Comparison of ENCODE assay signal across 9 cellular contexts in genomic region chr14:54669759-54670630, GRCh38.
DNase-seq lines count a peak whose midpoint lies in the region; ATAC-seq, FAIRE-seq and TF ChIP-seq lines count a peak whose summit lies in the region.
"Had no signal": no experiment of that assay in that cellular context is flagged by ENCODE, and none has a peak within 500 bp of the region (broad histone marks: within the 10 kb centered on the region; RNA-seq: fewer than 3 reads in every experiment).

No MANE protein-coding gene starts in this region.

- TF ChIP-seq CTCF in Panc1 (IDR thresholded peaks at IDR 0.05) (no peak), chondrocyte (IDR thresholded peaks at IDR 0.05) (no peak), HepG2 (CRISPR knock-in tag; IDR thresholded peaks at IDR 0.05) (no peak)

- H3K4me3 ChIP-seq in CD4-positive, CD25-positive, alpha-beta regulatory T cell (ENCODE audit: low read depth, low read length): no peak overlapping the region
- H3K4me3 ChIP-seq in Panc1 (ENCODE audit: low read depth in 2 of 2, low read length in 2 of 2): no peak overlapping the region
- no peak overlapping the region for H3K4me3 ChIP-seq in trophoblast cell (ENCODE audit: low read depth, low read length)
- H3K4me3 ChIP-seq in HepG2 (replicated peaks in 1 of 3; ENCODE audit: insufficient read depth in 1 of 3, low read depth in 2 of 3, low read length in 3 of 3): no peak overlapping the region

- H2BK5ac ChIP-seq in trophoblast cell (ENCODE audit: low read depth, low read length, poor library complexity): no peak overlapping the region

- H2BK120ac ChIP-seq in trophoblast cell (ENCODE audit: insufficient read depth, low read length, poor library complexity): no peak overlapping the region

- no peaks in the 10 kb centered on the region for H3K36me3 Mint-ChIP-seq in CD4-positive, CD25-positive, alpha-beta regulatory T cell
- peaks cover 4% of the 10 kb centered on the region for H3K36me3 Mint-ChIP-seq in chondrocyte (ENCODE audit: low read depth)

- CTCF ChIA-PET in Panc1 (lab: Charles Lee): no interaction called here
- CTCF ChIA-PET in HepG2 (lab: Yijun Ruan, JAX; ENCODE audit: low intra/inter-chr PET ratio, low total read pairs): no interaction called here

- BruUV-seq in Panc1 (replicated peaks; lab: Mats Ljungman, UMichigan) (no TSS peak), HepG2 (replicated peaks; lab: Mats Ljungman, UMichigan) (no TSS peak)

- H3K4me1 Mint-ChIP-seq in CD4-positive, CD25-positive, alpha-beta regulatory T cell: peaks cover 7 to 10% (median 7%) of the 10 kb centered on the region in 4 donors
- peaks cover 81% of the 10 kb centered on the region for H3K4me1 Mint-ChIP-seq in chondrocyte (ENCODE audit: low read depth)

- H3K79me2 ChIP-seq in trophoblast cell (ENCODE audit: control insufficient read depth, insufficient read depth, low read length, poor library complexity) (peaks cover 2% of the 10 kb centered on the region), HepG2 (ENCODE audit: insufficient read depth, low read length) (peaks cover 14% of the 10 kb centered on the region)

- H3K4me3 Mint-ChIP-seq in CD4-positive, CD25-positive, alpha-beta regulatory T cell: no peak overlapping the region
- peak overlapping the region; percentile 31 for H3K4me3 Mint-ChIP-seq in chondrocyte (ENCODE audit: unreplicated experiment)

- H3K9ac ChIP-seq in trophoblast cell (ENCODE audit: low read length) (no peak overlapping the region), HepG2 (ENCODE audit: insufficient read depth, low read depth, low read length) (no peak overlapping the region)

- no peak overlapping the region for H3K14ac ChIP-seq in trophoblast cell (ENCODE audit: low read length)

- H3K9me3 ChIP-seq in CD4-positive, CD25-positive, alpha-beta regulatory T cell (ENCODE audit: control insufficient read depth in 2 of 2, low read length in 2 of 2): no peaks in the 10 kb centered on the region
- H3K9me3 ChIP-seq in Panc1 (ENCODE audit: control insufficient read depth, insufficient read depth, low read depth, low read length) (no peaks in the 10 kb centered on the region), trophoblast cell (ENCODE audit: insufficient read depth, low read depth, low read length) (no peaks in the 10 kb centered on the region), HepG2 (ENCODE audit: low read length) (no peaks in the 10 kb centered on the region)

- H3K36me3 ChIP-seq in CD4-positive, CD25-positive, alpha-beta regulatory T cell (ENCODE audit: control insufficient read depth, insufficient read depth, low read length): no peaks in the 10 kb centered on the region
- no peaks in the 10 kb centered on the region for H3K36me3 ChIP-seq in Panc1 (ENCODE audit: control insufficient read depth, insufficient read depth, low read length)
- peaks cover 0 to 2% of the 10 kb centered on the region in 2 experiments for H3K36me3 ChIP-seq in trophoblast cell (ENCODE audit: control insufficient read depth in 1 of 2, insufficient read depth in 2 of 2, low read length in 2 of 2)
- H3K36me3 ChIP-seq in HepG2 (replicated peaks in 1 of 2; ENCODE audit: control insufficient read depth in 1 of 2, insufficient read depth in 2 of 2, low read length in 2 of 2): peaks cover 0 to 9% of the 10 kb centered on the region in 2 experiments; a peak in 2 of 5 replicates

- no peak overlapping the region for H3K27ac ChIP-seq in CD4-positive, CD25-positive, alpha-beta regulatory T cell (ENCODE audit: insufficient read depth, low read length, poor library complexity, severe bottlenecking)
- 0 out of 2 replicates have a peak overlapping the region, but pooled peaks have one; percentile 39 for H3K27ac ChIP-seq in Panc1 (ENCODE audit: low read length)
- peak overlapping the region; percentile 9 for H3K27ac ChIP-seq in trophoblast cell (ENCODE audit: low read depth, low read length)
- H3K27ac ChIP-seq in HepG2 (ENCODE audit: extremely low read length, insufficient read depth, low read length): no peak overlapping the region

- H2BK12ac ChIP-seq in trophoblast cell (ENCODE audit: low read length): no peak overlapping the region

- no peak overlapping the region for H3K23ac ChIP-seq in trophoblast cell (ENCODE audit: low read length)

- peak overlapping the region; percentile 15 to 27 (median 21) for H3K27ac Mint-ChIP-seq in CD4-positive, CD25-positive, alpha-beta regulatory T cell
- H3K27ac Mint-ChIP-seq in chondrocyte (ENCODE audit: unreplicated experiment): peak overlapping the region; percentile 95

- FAIRE-seq in HepG2 (lab: Jason Lieb, UNC): no peak

- no peak for ATAC-seq in CD4-positive, CD25-positive, alpha-beta regulatory T cell (ENCODE audit: low read depth in 2 of 2)
- no peak for ATAC-seq in Panc1
- no peak for ATAC-seq in HepG2
- no peak for ATAC-seq in HG03039 (IDR thresholded peaks at IDR 0.05; ENCODE audit: unreplicated experiment)

- H3K4me1 ChIP-seq in CD4-positive, CD25-positive, alpha-beta regulatory T cell (ENCODE audit: control insufficient read depth, insufficient read depth, low read length, poor library complexity, severe bottlenecking): no peaks in the 10 kb centered on the region
- peaks cover 14% of the 10 kb centered on the region for H3K4me1 ChIP-seq in Panc1 (ENCODE audit: control insufficient read depth, insufficient read depth, low read length)
- peaks cover 17 to 36% of the 10 kb centered on the region in 2 experiments for H3K4me1 ChIP-seq in trophoblast cell (ENCODE audit: control insufficient read depth in 1 of 2, insufficient read depth in 2 of 2, low read length in 2 of 2)
- peaks cover 54% of the 10 kb centered on the region for H3K4me1 ChIP-seq in HepG2 (ENCODE audit: insufficient read depth, low read length)

- no CpG with 5 or more reads among the region's 20 CpGs for WGBS in trophoblast cell (ENCODE audit: extremely low coverage, insufficient coverage, insufficient read length)
- 92% methylated on average over 20 of the region's 20 CpGs for WGBS in HepG2 (ENCODE audit: low lambda C conversion rate)

- no peaks in the 10 kb centered on the region for H3K9me3 Mint-ChIP-seq in CD4-positive, CD25-positive, alpha-beta regulatory T cell
- H3K9me3 Mint-ChIP-seq in chondrocyte (ENCODE audit: low read depth): no peaks in the 10 kb centered on the region

- no peak overlapping the region for H4K8ac ChIP-seq in trophoblast cell (ENCODE audit: low read depth, low read length)

- H4K20me1 ChIP-seq in HepG2 (ENCODE audit: insufficient read depth, low read length): peaks cover 7% of the 10 kb centered on the region

- no peak overlapping the region for H4K12ac ChIP-seq in trophoblast cell (ENCODE audit: low read depth, low read length)

- no peak for TF ChIP-seq EP300 in HepG2 (IDR thresholded peaks at IDR 0.05; ENCODE audit: low read depth in 2 of 2, low read length in 2 of 2)
- no peak for TF ChIP-seq EP300 in HepG2 (CRISPR knock-in tag; IDR thresholded peaks at IDR 0.05; ENCODE audit: borderline replicate concordance)

- no peaks in the 10 kb centered on the region for H3K27me3 ChIP-seq in CD4-positive, CD25-positive, alpha-beta regulatory T cell (ENCODE audit: control insufficient read depth, insufficient read depth, low read length)
- H3K27me3 ChIP-seq in Panc1 (ENCODE audit: control insufficient read depth, insufficient read depth, low read length): no peaks in the 10 kb centered on the region
- no peaks in the 10 kb centered on the region for H3K27me3 ChIP-seq in trophoblast cell (ENCODE audit: insufficient read depth, low read length)
- no peaks in the 10 kb centered on the region for H3K27me3 ChIP-seq in HepG2 (ENCODE audit: control insufficient read depth in 1 of 2, insufficient read depth in 2 of 2, low read length in 2 of 2)

- no peak overlapping the region for H2AFZ ChIP-seq in trophoblast cell (ENCODE audit: insufficient read depth, low read length, poor library complexity)
- H2AFZ ChIP-seq in HepG2 (ENCODE audit: low read length): no peak overlapping the region

- in situ Hi-C loops in Panc1 (cut with HindIII; ENCODE audit: low pct_unique_long_range_greater_than_20kb, low sequenced_read_pairs) (no loop called here), HepG2 (cut with HindIII; ENCODE audit: extremely low pct_ligation_motif_present, low pct_unique_long_range_greater_than_20kb) (no loop called here)

- H3K18ac ChIP-seq in trophoblast cell (ENCODE audit: low read length): no peak overlapping the region

- no peak for TF ChIP-seq RAD21 in HepG2 (CRISPR knock-in tag; IDR thresholded peaks at IDR 0.05)

- H4K91ac ChIP-seq in trophoblast cell (ENCODE audit: low read depth, low read length): no peak overlapping the region

- H3K4ac ChIP-seq in trophoblast cell (ENCODE audit: low read depth, low read length): no peak overlapping the region

- H2AK5ac ChIP-seq in trophoblast cell (ENCODE audit: low read length): no peak overlapping the region

- peaks cover 7% of the 10 kb centered on the region for H3K27me3 Mint-ChIP-seq in CD4-positive, CD25-positive, alpha-beta regulatory T cell
- no peaks in the 10 kb centered on the region for H3K27me3 Mint-ChIP-seq in chondrocyte (ENCODE audit: low read depth)

- peak in 1 of 3 donors; percentile 72 for DNase-seq in CD4-positive, CD25-positive, alpha-beta regulatory T cell
- DNase-seq in Panc1 (ENCODE audit: low read depth, low spot score) (no peak), chondrocyte (ENCODE audit: low spot score) (no peak), trophoblast cell (no peak), HepG2 (ENCODE audit: low spot score) (no peak), NCI-H2196 (lab: John Stamatoyannopoulos, UW; ENCODE audit: unreplicated experiment) (no peak), DMS153 treated with DMSO at 0.1 percent for 48 hours (lab: John Stamatoyannopoulos, UW; ENCODE audit: unreplicated experiment) (no peak)
- DNase-seq: NCI-H1092 had no signal

- intact Hi-C loops in Panc1 (cut with micrococcal nuclease; ENCODE audit: unreplicated experiment) (no loop called here), HepG2 (cut with micrococcal nuclease; ENCODE audit: unreplicated experiment) (no loop called here)

- POLR2A ChIA-PET in Panc1 (lab: Charles Lee): no interaction called here
- POLR2A ChIA-PET in HepG2 (lab: Yijun Ruan, JAX): interaction anchor here (0.6 kb wide), 1 partner anchor 104 kb away, joined by 3 read pairs; no protein-coding TSS in a partner anchor

- H3K79me1 ChIP-seq in trophoblast cell (ENCODE audit: low read length): peaks cover 12% of the 10 kb centered on the region

- no peak for TF ChIP-seq POLR2A in HepG2 (IDR thresholded peaks at IDR 0.05; ENCODE audit: insufficient read depth in 1 of 2, low read depth in 2 of 2, low read length in 2 of 2)

- H3K4me2 ChIP-seq in trophoblast cell (ENCODE audit: low read length): no peak overlapping the region
- no peak overlapping the region for H3K4me2 ChIP-seq in HepG2 (ENCODE audit: low read depth, low read length)

TF ChIP-seq in HepG2, 621 proteins besides CTCF, POLR2A, EP300 and RAD21 (continues in another document):
- TF ChIP-seq MTF2 (CRISPR knock-in tag; IDR thresholded peaks at IDR 0.05; ENCODE audit: borderline replicate concordance) (no peak), ZNF331 (CRISPR knock-in tag; IDR thresholded peaks at IDR 0.05) (no peak)

Comparison
In these comparisons a context has a peak if more than half of its experiments do, and no peak if none do; other contexts are left out.
1. H3K27ac ChIP-seq: peak in Panc1 (single experiment) and trophoblast cell (single experiment); none in CD4-positive, CD25-positive, alpha-beta regulatory T cell (single experiment) and HepG2 (single experiment).